8 cellular contexts compared by ENCODE assay signal in the genomic region with DNA sequence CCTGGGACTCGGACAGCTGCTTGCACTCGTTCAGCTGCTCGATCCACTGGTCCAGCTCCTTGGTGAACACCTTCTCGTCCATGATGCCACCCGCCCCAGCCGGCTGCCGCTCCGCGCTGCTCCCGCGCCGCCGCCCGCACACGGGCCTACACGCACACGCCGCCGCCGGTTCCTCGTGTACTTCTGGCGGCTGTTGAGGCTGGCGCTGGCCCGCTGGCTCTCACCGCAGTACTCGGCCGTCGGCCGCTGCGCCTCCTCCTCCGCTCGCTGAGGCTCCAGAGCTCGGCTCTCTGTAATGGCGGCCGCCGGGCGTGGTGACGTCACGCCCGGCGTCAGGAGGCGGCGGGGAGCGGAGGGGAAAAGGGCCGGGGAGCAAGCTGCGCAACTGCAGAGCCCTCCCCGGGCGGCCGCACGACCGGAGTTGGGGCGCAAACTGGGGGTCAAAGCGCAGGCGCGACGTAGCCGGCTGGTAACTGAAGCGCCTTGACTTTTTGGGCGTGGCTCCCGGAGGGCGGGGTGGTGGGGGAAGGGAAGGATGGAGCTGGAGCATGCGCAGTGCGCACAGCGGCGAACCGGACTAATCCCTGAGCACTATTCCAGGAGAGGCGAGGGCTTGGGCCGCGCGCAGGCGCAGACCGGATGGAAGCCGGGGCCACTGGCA. TPM values are rescaled to one million over a fixed set of nuclear protein-coding genes. Genes with fewer than 3 reads are reported as not detected.
A peak's percentile ranks its signal among the peaks of the same experiment; 100 is the strongest.
DNase-seq lines count a peak whose midpoint lies in the region; ATAC-seq and TF ChIP-seq lines count a peak whose summit lies in the region.

Gene PPP2CA, minus strand, starts transcription at position 294 of the 661 bp plus-strand sequence. Its CDS starts 212 bp downstream, at position 82.

- peak within 1 kb of the TSS; percentile 99 for H3K9ac ChIP-seq in KMS-11

- ATAC-seq in GM21737 (IDR thresholded peaks at IDR 0.05; ENCODE audit: unreplicated experiment) = peak; percentile 80
- ATAC-seq in esophagus mucosa = peak; percentile 92

- H4K20me1 ChIP-seq in KMS-11 (ENCODE audit: insufficient read depth) = peaks cover 34% of the 10 kb centered on the region

- H3K4me3 ChIP-seq in KMS-11 (IDR thresholded peaks at IDR 0.05; ENCODE audit: insufficient read depth, low read depth, low read length) = no peak within 1 kb of the TSS
- peak within 1 kb of the TSS; percentile 79 to 97 (median 91) for H3K4me3 ChIP-seq in Peyer's patch
- H3K4me3 ChIP-seq in muscle layer of duodenum (ENCODE audit: low read depth in 1 of 2, low read length in 2 of 2) = peak within 1 kb of the TSS; percentile 85 to 94

- H2AFZ ChIP-seq in KMS-11 (ENCODE audit: low read depth) = peak within 1 kb of the TSS; percentile 96

- peaks cover 7% of the 10 kb centered on the region; the same call in 1 of the 2 replicates for H3K36me3 ChIP-seq in KMS-11 (ENCODE audit: insufficient read depth)
- H3K36me3 ChIP-seq in Peyer's patch = peaks cover 0 to 3% (median 0%) of the 10 kb centered on the region in 3 donors
- H3K36me3 ChIP-seq in muscle layer of duodenum (ENCODE audit: control insufficient read depth in 1 of 2, insufficient read depth in 2 of 2, low read length in 2 of 2) = peaks cover 0 to 17% of the 10 kb centered on the region in 2 donors

- H3K27ac ChIP-seq in KMS-11 (peak within 1 kb of the TSS; percentile 98), Peyer's patch (peak within 1 kb of the TSS; percentile 98 to 100 (median 99)), muscle layer of duodenum (ENCODE audit: low read length) (peak within 1 kb of the TSS; percentile 99)

- TF ChIP-seq POLR2A in Peyer's patch (IDR thresholded peaks at IDR 0.05) = peak; percentile 64 to 70

- TF ChIP-seq CTCF in KMS-11 (conservative IDR thresholded peaks at IDR 0.05; ENCODE audit: low read depth, low read length) (no peak), Peyer's patch (IDR thresholded peaks at IDR 0.05) (no peak)

- DNase-seq in DMS53 treated with DMSO at 0.1 percent for 48 hours (lab: John Stamatoyannopoulos, UW; ENCODE audit: unreplicated experiment) (peak; percentile 97), Peyer's patch (peak; percentile 96 to 100 (median 99))
- peak; percentile 100 for DNase-seq in activated T-cell treated with anti-CD3 and anti-CD28 coated beads, Interleukin-2, amount 50 U/mL, for 48 hours
- peak; percentile 98 to 99 for DNase-seq in stimulated activated CD8-positive, alpha-beta memory T cell treated with anti-CD3 and anti-CD28 coated beads, Interleukin-7, amount 100 ng/mL, for 4 hours (ENCODE audit: low read depth in 2 of 2)

- H3K4me2 ChIP-seq in KMS-11 = peak within 1 kb of the TSS; percentile 99

- H3K79me2 ChIP-seq in KMS-11 (ENCODE audit: insufficient read depth, low read depth) = peaks cover 50% of the 10 kb centered on the region

- H3K4me1 ChIP-seq in KMS-11 (ENCODE audit: low read depth, poor library complexity, severe bottlenecking) (peaks cover 32% of the 10 kb centered on the region), Peyer's patch (peaks cover under 1 to 42% (median 11%) of the 10 kb centered on the region in 4 donors), muscle layer of duodenum (ENCODE audit: control insufficient read depth in 1 of 2, insufficient read depth in 2 of 2, low read length in 2 of 2) (peaks cover 32 to 38% of the 10 kb centered on the region in 2 donors)

- H3K9me3 ChIP-seq in Peyer's patch (no peaks in the 10 kb centered on the region), muscle layer of duodenum (ENCODE audit: control insufficient read depth in 1 of 2, low read length in 2 of 2) (no peaks in the 10 kb centered on the region)

- no peaks in the 10 kb centered on the region for H3K27me3 ChIP-seq in KMS-11 (ENCODE audit: insufficient read depth, low read depth)
- H3K27me3 ChIP-seq in Peyer's patch = no peaks in the 10 kb centered on the region
- no peaks in the 10 kb centered on the region for H3K27me3 ChIP-seq in muscle layer of duodenum (ENCODE audit: low read depth, low read length)

RNA-seq across cellular contexts. Expression of gene PPP2CA, which starts in this region (rescaled TPM):
- total RNA-seq in Peyer's patch (100 to 1,000 TPM in 2 of 4 donors, 10 to 100 TPM in 2; 85.0 to 128 (median 104) TPM), esophagus mucosa (144 TPM)
